Comparison of ENCODE assay signal across 24 cellular contexts in the genomic region with DNA sequence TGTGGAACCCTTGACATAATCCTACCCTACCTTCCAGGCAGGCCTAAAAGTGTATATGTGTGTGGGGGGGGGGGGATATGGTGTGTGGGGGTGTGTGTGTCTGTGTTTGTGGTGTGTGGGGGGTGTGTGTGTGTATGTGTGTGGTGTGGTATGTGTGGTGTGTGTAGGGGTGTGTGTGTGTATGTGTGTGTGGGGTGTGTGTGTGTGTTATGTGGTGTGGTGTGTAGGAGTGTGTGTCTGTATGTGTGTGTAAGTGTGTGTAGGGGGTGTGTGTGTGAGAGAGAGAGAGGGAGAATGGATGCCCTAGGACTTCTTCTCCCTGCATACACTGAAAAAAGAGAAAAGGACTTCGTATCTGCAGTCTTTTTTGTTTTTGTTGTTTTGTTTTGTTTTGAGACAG.
"Had no signal": no experiment of that assay in that cellular context is flagged by ENCODE, and none has a peak within 500 bp of the region (broad histone marks: within the 10 kb centered on the region; RNA-seq: fewer than 3 reads in every experiment).

No MANE protein-coding gene starts in this region.

- H3K4me3 Mint-ChIP-seq: activated CD4-positive, alpha-beta memory T cell treated with anti-CD3 and anti-CD28 coated beads for 36 hours; activated CD4-positive, alpha-beta T cell treated with anti-CD3 and anti-CD28 coated beads, Interleukin-2, amount 10 ng/mL, durations not matched to agents 7 days and 5 days; activated naive CD4-positive, alpha-beta T cell treated with anti-CD3 and anti-CD28 coated beads, Interleukin-2, amount 10 ng/mL, durations not matched to agents 7 days and 5 days; T-cell had no signal

- H3K27ac ChIP-seq: ascending aorta, body of pancreas, VCaP had no signal

- H3K27me3 ChIP-seq: ascending aorta, body of pancreas had no signal

- H3K4me1 ChIP-seq: ascending aorta, body of pancreas had no signal

- ATAC-seq: body of pancreas, T-cell had no signal

- H3K9me3 Mint-ChIP-seq: activated CD4-positive, alpha-beta memory T cell treated with anti-CD3 and anti-CD28 coated beads for 36 hours; activated CD4-positive, alpha-beta T cell treated with anti-CD3 and anti-CD28 coated beads, Interleukin-2, amount 10 ng/mL, durations not matched to agents 7 days and 5 days; activated naive CD4-positive, alpha-beta T cell treated with anti-CD3 and anti-CD28 coated beads, Interleukin-2, amount 10 ng/mL, durations not matched to agents 7 days and 5 days; activated T-helper 2 cell treated with anti-CD3 and anti-CD28 coated beads, Interferon-gamma antibody, Interleukin-2, Interleukin-4, amounts not matched to agents 10 μg/mL and 5 μg/mL and 100 μg/mL, durations not matched to agents 14 hours and 24 hours and 36 hours; T-cell had no signal

- H3K4me1 Mint-ChIP-seq: activated CD4-positive, alpha-beta T cell treated with anti-CD3 and anti-CD28 coated beads, Interleukin-2, amount 10 ng/mL, durations not matched to agents 7 days and 5 days; activated naive CD4-positive, alpha-beta T cell treated with anti-CD3 and anti-CD28 coated beads, Interleukin-2, amount 10 ng/mL, durations not matched to agents 7 days and 5 days had no signal

- H3K27ac Mint-ChIP-seq: activated CD4-positive, alpha-beta memory T cell treated with anti-CD3 and anti-CD28 coated beads for 36 hours; activated CD4-positive, alpha-beta T cell treated with anti-CD3 and anti-CD28 coated beads, Interleukin-2, amount 10 ng/mL, durations not matched to agents 7 days and 5 days; activated naive CD4-positive, alpha-beta T cell treated with anti-CD3 and anti-CD28 coated beads, Interleukin-2, amount 10 ng/mL, durations not matched to agents 7 days and 5 days; activated T-helper 2 cell treated with anti-CD3 and anti-CD28 coated beads, Interferon-gamma antibody, Interleukin-2, Interleukin-4, amounts not matched to agents 10 μg/mL and 5 μg/mL and 100 μg/mL, durations not matched to agents 14 hours and 24 hours and 36 hours; T-cell had no signal

- DNase-seq: activated CD4-positive, alpha-beta memory T cell treated with anti-CD3 and anti-CD28 coated beads for 36 hours; activated CD4-positive, alpha-beta T cell treated with anti-CD3 and anti-CD28 coated beads, Interleukin-2, amount 10 ng/mL, durations not matched to agents 7 days and 5 days; activated CD4-positive, CD25-positive, alpha-beta regulatory T cell; activated gamma-delta T cell treated with Interleukin-2 at 50 U/mL for 16 hours; activated naive CD4-positive, alpha-beta T cell treated with anti-CD3 and anti-CD28 coated beads, Interleukin-2, amount 10 ng/mL, durations not matched to agents 7 days and 5 days; activated T-cell treated with anti-CD3 and anti-CD28 coated beads for 4 hours; activated T-cell treated with anti-CD3 and anti-CD28 coated beads, Interleukin-2, amount 50 U/mL, for 48 hours; amniotic stem cell; body of pancreas; Kasumi-1; KBM-7; NCI-H1048; NCI-H1930; NCI-H2107; NCI-H2171 treated with DMSO at 0.1 percent for 48 hours; NCI-H345; NCI-H510A; NCI-H526 treated with DMSO at 0.1 percent for 48 hours; NCI-H82; SIG-M5; T-cell had no signal

- H3K27me3 Mint-ChIP-seq: activated CD4-positive, alpha-beta memory T cell treated with anti-CD3 and anti-CD28 coated beads for 36 hours; T-cell had no signal

- H3K36me3 ChIP-seq: ascending aorta had no signal

- H3K9me3 ChIP-seq: ascending aorta, body of pancreas had no signal

- H3K4me3 ChIP-seq: ascending aorta, body of pancreas had no signal

- H3K36me3 Mint-ChIP-seq: activated CD4-positive, alpha-beta memory T cell treated with anti-CD3 and anti-CD28 coated beads for 36 hours; activated naive CD4-positive, alpha-beta T cell treated with anti-CD3 and anti-CD28 coated beads, Interleukin-2, amount 10 ng/mL, durations not matched to agents 7 days and 5 days; T-cell had no signal
